ENCODE assay signal across 8 cellular contexts in genomic region chr1:6785721-6786505, GRCh38. TPM values are rescaled to one million over a fixed set of nuclear protein-coding genes. Genes with fewer than 3 reads are reported as not detected.
DNase-seq lines count a peak whose midpoint lies in the region; ATAC-seq lines count a peak whose summit lies in the region.

No MANE protein-coding gene starts in this region.

- H3K4me2 ChIP-seq in Karpas-422 (ENCODE audit: low read depth, low read length, poor library complexity, severe bottlenecking): peak overlapping the region; percentile 83

- H3K36me3 Mint-ChIP-seq in naive B cell: peaks cover 0 to 7% of the 10 kb centered on the region in 2 donors

- ATAC-seq in naive B cell (ENCODE audit: low read depth in 2 of 2): no peak

- H3K27me3 ChIP-seq in Karpas-422 (ENCODE audit: low read length) (no peaks in the 10 kb centered on the region), esophagus (ENCODE audit: control insufficient read depth in 1 of 2, insufficient read depth in 2 of 2, low read length in 2 of 2) (no peaks in the 10 kb centered on the region), stomach smooth muscle (ENCODE audit: control insufficient read depth in 1 of 2, insufficient read depth in 2 of 2, low read length in 2 of 2) (no peaks in the 10 kb centered on the region)

- DNase-seq in NCI-H1417 (lab: John Stamatoyannopoulos, UW) (peak in 2 of 3 experiments; percentile 55 to 73), NCI-H1417 treated with DMSO at 0.1 percent for 48 hours (lab: John Stamatoyannopoulos, UW) (no peak), Karpas-422 (peak; percentile 70), activated T-cell treated with anti-CD3 and anti-CD28 coated beads for 1 hour (ENCODE audit: low read depth) (peak; percentile 9), naive B cell (peak; percentile 34), SKM-1 treated with dmso at 0.1 percent for 144 hours (lab: John Stamatoyannopoulos, UW; ENCODE audit: unreplicated experiment) (no peak)

- H3K36me3 ChIP-seq in Karpas-422 (ENCODE audit: insufficient read depth, low read length) (no peaks in the 10 kb centered on the region), esophagus (ENCODE audit: control insufficient read depth in 2 of 2, insufficient read depth in 2 of 2, low read length in 1 of 2) (no peaks in the 10 kb centered on the region), stomach smooth muscle (ENCODE audit: control insufficient read depth in 2 of 2, insufficient read depth in 2 of 2, low read length in 2 of 2) (no peaks in the 10 kb centered on the region)

- H3K9me3 ChIP-seq in Karpas-422 (ENCODE audit: low read length) (no peaks in the 10 kb centered on the region), esophagus (ENCODE audit: control insufficient read depth in 2 of 2, insufficient read depth in 1 of 2, low read depth in 1 of 2, low read length in 1 of 2) (no peaks in the 10 kb centered on the region), stomach smooth muscle (ENCODE audit: control insufficient read depth in 2 of 2, low read length in 2 of 2) (no peaks in the 10 kb centered on the region)

- peak overlapping the region; percentile 96 to 99 (median 96) for H3K27ac Mint-ChIP-seq in naive B cell

- peaks cover 65% of the 10 kb centered on the region for H3K4me1 ChIP-seq in Karpas-422 (ENCODE audit: low read length)
- peaks cover 2 to 5% of the 10 kb centered on the region in 2 donors for H3K4me1 ChIP-seq in esophagus (ENCODE audit: control insufficient read depth in 2 of 2, insufficient read depth in 2 of 2, low read length in 1 of 2)
- peaks cover 17% of the 10 kb centered on the region for H3K4me1 ChIP-seq in stomach smooth muscle (ENCODE audit: control insufficient read depth, insufficient read depth, low read length)

- H3K4me3 Mint-ChIP-seq in naive B cell: peak overlapping the region; percentile 88 to 100 (median 97)

- no peaks in the 10 kb centered on the region for H3K27me3 Mint-ChIP-seq in naive B cell

- no peak overlapping the region for H2AFZ ChIP-seq in Karpas-422 (ENCODE audit: low read length)

- no peaks in the 10 kb centered on the region for H3K9me2 ChIP-seq in Karpas-422 (replicated peaks; ENCODE audit: insufficient read depth, low read length)

- no peaks in the 10 kb centered on the region for H3K9me3 Mint-ChIP-seq in naive B cell

- H3K4me1 Mint-ChIP-seq in naive B cell: peaks cover 44 to 61% (median 53%) of the 10 kb centered on the region in 3 donors

- 1 to 2% methylated on average over 22 to 72 of the region's 80 CpGs for WGBS in esophagus, 2 donors

- peak overlapping the region; percentile 56 for H3K27ac ChIP-seq in Karpas-422 (ENCODE audit: low read length)
- H3K27ac ChIP-seq in esophagus (ENCODE audit: low read depth in 2 of 2, low read length in 1 of 2): peak overlapping the region; percentile 59 to 93
- peak overlapping the region; percentile 49 for H3K27ac ChIP-seq in stomach smooth muscle (ENCODE audit: low read length)

- peaks cover 36% of the 10 kb centered on the region for H4K20me1 ChIP-seq in Karpas-422 (ENCODE audit: insufficient read depth, low read depth, low read length)

- H3K4me3 ChIP-seq in Karpas-422 (ENCODE audit: low read length): peak overlapping the region; percentile 81
- H3K4me3 ChIP-seq in esophagus (ENCODE audit: low read depth in 1 of 2, low read length in 2 of 2): peak overlapping the region; percentile 74 to 86
- peak overlapping the region; percentile 79 to 83 for H3K4me3 ChIP-seq in stomach smooth muscle (ENCODE audit: low read length in 2 of 2)

- peaks cover 57% of the 10 kb centered on the region for H3K79me2 ChIP-seq in Karpas-422 (ENCODE audit: low read length)

- H3K9ac ChIP-seq in Karpas-422 (ENCODE audit: low read length): peak overlapping the region; percentile 90
- peak overlapping the region; percentile 68 to 80 for H3K9ac ChIP-seq in stomach smooth muscle (ENCODE audit: low read length in 2 of 2)

RNA-seq across cellular contexts. Expression of gene CAMTA1, which starts 0.7 kb away (rescaled TPM):
- 80.5 and 118 TPM in 2 replicates for total RNA-seq in Karpas-422 (2014; rRNA removed; shearing (Covaris generic); ENCODE audit: low replicate concordance)
- polyA plus RNA-seq in esophagus (10 to 100 TPM; 61.1 to 75.0 TPM), naive B cell (ENCODE audit: low read depth in 6 of 6) (100 to 1,000 TPM in 1 of 6 donors, 10 to 100 TPM in 5; 75.4 to 140 (median 88.8) TPM)

Comparison
In these comparisons a context has a peak if more than half of its experiments do, and no peak if none do; other contexts are left out.
1. DNase-seq: peak in NCI-H1417 (2 of 3), Karpas-422 (single experiment), activated T-cell treated with anti-CD3 and anti-CD28 coated beads for 1 hour (single experiment) and naive B cell (single experiment); none in NCI-H1417 treated with DMSO at 0.1 percent for 48 hours (single experiment) and SKM-1 treated with dmso at 0.1 percent for 144 hours (single experiment).
2. Peak in every context shown above with its lines, with median percentiles within 50 percentile points of each other: H3K27ac ChIP-seq and H3K4me3 ChIP-seq.